Comparison of ENCODE assay signal across 8 cellular contexts in the genomic region with DNA sequence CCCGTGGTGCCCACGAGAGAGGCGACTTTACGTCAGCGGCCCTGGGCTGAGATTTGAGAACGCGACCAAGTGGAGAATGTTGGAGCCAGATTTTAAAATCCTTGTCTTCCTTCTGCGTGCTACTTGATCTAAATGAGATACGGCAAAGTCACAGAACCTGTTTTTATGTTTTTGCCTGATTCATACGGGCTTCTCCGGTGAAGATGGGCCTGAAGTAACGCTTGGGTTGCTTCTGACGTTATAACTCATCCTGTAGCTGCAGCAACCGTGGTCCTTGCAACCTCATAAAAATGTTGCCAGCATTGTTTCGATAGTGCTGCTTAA. TPM values are rescaled to one million over a fixed set of nuclear protein-coding genes. Genes with fewer than 3 reads are reported as not detected.
DNase-seq lines count a peak whose midpoint lies in the region; ATAC-seq, FAIRE-seq and TF ChIP-seq lines count a peak whose summit lies in the region.

No MANE protein-coding gene starts in this region.

- H2AFZ ChIP-seq in GM23338 = peak overlapping the region; percentile 100

- H4K20me1 ChIP-seq in GM23338 (replicated peaks; ENCODE audit: insufficient read depth) = no peaks in the 10 kb centered on the region

- no peaks in the 10 kb centered on the region for H3K9me2 ChIP-seq in GM23338 (ENCODE audit: insufficient read depth)

- DNase-seq in GM23338 (ENCODE audit: low spot score) (no peak), SJCRH30 (no peak), fibroblast of mammary gland (ENCODE audit: low read depth) (peak; percentile 30), pancreas (no peak), DMS153 (lab: John Stamatoyannopoulos, UW) (no peak)
- DNase-seq in stimulated activated CD4-positive, alpha-beta T cell treated with anti-CD3 and anti-CD28 coated beads, Interleukin-2, amount 100 ng/mL, for 48 hours = no peak

- 9 to 13% methylated on average over 15 of the region's 15 CpGs for WGBS in pancreas, 2 donors

- H3K36me3 Mint-ChIP-seq in GM23338 (ENCODE audit: low read depth) = no peaks in the 10 kb centered on the region; the same call in 2 of the 3 replicates

- no peak for TF ChIP-seq CTCF in GM23338 (conservative IDR thresholded peaks at IDR 0.05; ENCODE audit: low read depth in 2 of 2)
- no peak for TF ChIP-seq CTCF in fibroblast of mammary gland (conservative IDR thresholded peaks at IDR 0.05; ENCODE audit: control insufficient read depth, insufficient read depth, low read depth, low read length)
- no peak for TF ChIP-seq CTCF in pancreas (IDR thresholded peaks at IDR 0.05)

- intact Hi-C loops in pancreas (cut with DNase I) = no loop called here

- H3K4me3 ChIP-seq in GM23338 (peak overlapping the region; percentile 97), SJCRH30 (peak overlapping the region; percentile 91), fibroblast of mammary gland (ENCODE audit: control insufficient read depth, low read depth, low read length) (peak overlapping the region; percentile 87), pancreas (peak overlapping the region; percentile 74 to 93 (median 81))

- H3F3A ChIP-seq in GM23338 (replicated peaks; ENCODE audit: low read depth) = no peaks in the 10 kb centered on the region

- H3K36me3 ChIP-seq in GM23338 (ENCODE audit: insufficient read depth) (no peaks in the 10 kb centered on the region), SJCRH30 (no peaks in the 10 kb centered on the region), pancreas (no peaks in the 10 kb centered on the region)

- no peaks in the 10 kb centered on the region for H3K27me3 ChIP-seq in GM23338 (ENCODE audit: insufficient read depth)
- H3K27me3 ChIP-seq in SJCRH30 = no peaks in the 10 kb centered on the region
- no peaks in the 10 kb centered on the region for H3K27me3 ChIP-seq in pancreas

- peaks cover 10% of the 10 kb centered on the region for H3K4me1 ChIP-seq in GM23338 (ENCODE audit: insufficient read depth)
- H3K4me1 ChIP-seq in SJCRH30 = no peaks in the 10 kb centered on the region
- H3K4me1 ChIP-seq in pancreas = peaks cover 8 to 12% (median 11%) of the 10 kb centered on the region in 3 donors

- H3K9me3 ChIP-seq in SJCRH30 (replicated peaks) (no peaks in the 10 kb centered on the region), pancreas (no peaks in the 10 kb centered on the region)

- H3K27ac Mint-ChIP-seq in GM23338 = peak overlapping the region; percentile 95

- peak overlapping the region; percentile 92 for H3K27ac ChIP-seq in GM23338 (ENCODE audit: low read depth)
- peak overlapping the region; percentile 76 for H3K27ac ChIP-seq in SJCRH30
- H3K27ac ChIP-seq in pancreas = peak overlapping the region; percentile 77 to 87 (median 82)

- peak overlapping the region; percentile 91 for H3K4me2 ChIP-seq in GM23338

- H3K9me3 Mint-ChIP-seq in GM23338 = no peaks in the 10 kb centered on the region

- ATAC-seq in GM23338 = peak; percentile 13
- peak; percentile 24 to 59 (median 36) for ATAC-seq in pancreas
- ATAC-seq in HG03521 (IDR thresholded peaks at IDR 0.05; ENCODE audit: unreplicated experiment) = no peak
- no peak for ATAC-seq in GM19463 (IDR thresholded peaks at IDR 0.05; ENCODE audit: unreplicated experiment)

- H3K4me3 Mint-ChIP-seq in GM23338 = peak overlapping the region; percentile 94

- H3K4me1 Mint-ChIP-seq in GM23338 = peaks cover 17% of the 10 kb centered on the region

- H3K79me2 ChIP-seq in GM23338 (replicated peaks; ENCODE audit: insufficient read depth) = peaks cover 30% of the 10 kb centered on the region

- no peaks in the 10 kb centered on the region for H3K27me3 Mint-ChIP-seq in GM23338 (ENCODE audit: insufficient read depth, low read depth, poor library complexity)

- FAIRE-seq in pancreas (lab: Jason Lieb, UNC) = no peak

TF ChIP-seq in GM23338, 12 proteins besides CTCF, POLR2A, EP300 and RAD21:
- 0 out of 2 replicates have a peak, but pooled peaks have one; percentile 4 for TF ChIP-seq CREB1 (CRISPR knock-in tag; IDR thresholded peaks at IDR 0.05; ENCODE audit: low read depth)
- TF ChIP-seq, protein P1, sequence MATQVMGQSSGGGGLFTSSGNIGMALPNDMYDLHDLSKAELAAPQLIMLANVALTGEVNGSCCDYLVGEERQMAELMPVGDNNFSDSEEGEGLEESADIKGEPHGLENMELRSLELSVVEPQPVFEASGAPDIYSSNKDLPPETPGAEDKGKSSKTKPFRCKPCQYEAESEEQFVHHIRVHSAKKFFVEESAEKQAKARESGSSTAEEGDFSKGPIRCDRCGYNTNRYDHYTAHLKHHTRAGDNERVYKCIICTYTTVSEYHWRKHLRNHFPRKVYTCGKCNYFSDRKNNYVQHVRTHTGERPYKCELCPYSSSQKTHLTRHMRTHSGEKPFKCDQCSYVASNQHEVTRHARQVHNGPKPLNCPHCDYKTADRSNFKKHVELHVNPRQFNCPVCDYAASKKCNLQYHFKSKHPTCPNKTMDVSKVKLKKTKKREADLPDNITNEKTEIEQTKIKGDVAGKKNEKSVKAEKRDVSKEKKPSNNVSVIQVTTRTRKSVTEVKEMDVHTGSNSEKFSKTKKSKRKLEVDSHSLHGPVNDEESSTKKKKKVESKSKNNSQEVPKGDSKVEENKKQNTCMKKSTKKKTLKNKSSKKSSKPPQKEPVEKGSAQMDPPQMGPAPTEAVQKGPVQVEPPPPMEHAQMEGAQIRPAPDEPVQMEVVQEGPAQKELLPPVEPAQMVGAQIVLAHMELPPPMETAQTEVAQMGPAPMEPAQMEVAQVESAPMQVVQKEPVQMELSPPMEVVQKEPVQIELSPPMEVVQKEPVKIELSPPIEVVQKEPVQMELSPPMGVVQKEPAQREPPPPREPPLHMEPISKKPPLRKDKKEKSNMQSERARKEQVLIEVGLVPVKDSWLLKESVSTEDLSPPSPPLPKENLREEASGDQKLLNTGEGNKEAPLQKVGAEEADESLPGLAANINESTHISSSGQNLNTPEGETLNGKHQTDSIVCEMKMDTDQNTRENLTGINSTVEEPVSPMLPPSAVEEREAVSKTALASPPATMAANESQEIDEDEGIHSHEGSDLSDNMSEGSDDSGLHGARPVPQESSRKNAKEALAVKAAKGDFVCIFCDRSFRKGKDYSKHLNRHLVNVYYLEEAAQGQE (IDR thresholded peaks at IDR 0.05; ENCODE audit: unreplicated experiment) = no peak

RNA-seq across cellular contexts. Expression of a gene that starts 0.5 kb away (rescaled TPM):
- total RNA-seq in GM23338 (2014; rRNA removed; shearing (Covaris generic)) = 7.5 and 12.9 TPM in 2 replicates
- polyA plus RNA-seq in GM23338 (2016; fragmentation: Nextera tagmentation; extraction: Ambion mirVana) (8.7 and 9.0 TPM in 2 replicates), pancreas (10 to 100 TPM in 1 of 2 donors, 1 to 10 TPM in 1; 9.4 to 16.0 TPM)
- 9.6 and 12.0 TPM in 2 replicates for total RNA-seq in SJCRH30 (2014; rRNA removed; shearing (Covaris generic))
- 10 to 100 TPM in 4 of 6 donors, 1 to 10 TPM in 2; 8.5 to 12.8 (median 11.8) TPM for total RNA-seq in pancreas

Comparison
In these comparisons a context has a peak if more than half of its experiments do, and no peak if none do; other contexts are left out.
1. ATAC-seq: peak in GM23338 (single experiment) and pancreas (4 of 4); none in HG03521 (single experiment) and GM19463 (single experiment).
2. Peak in every context shown above with its lines, with median percentiles within 50 percentile points of each other: H3K27ac ChIP-seq and H3K4me3 ChIP-seq.